ENCODE assay signal across 1 cellular context in genomic region chr11:72231396-72232259, GRCh38.
TF ChIP-seq lines count a peak whose summit lies in the region.

No MANE protein-coding gene starts in this region.

TF ChIP-seq in IMR-90, 13 proteins besides CTCF, POLR2A, EP300 and RAD21:
- no peak for TF ChIP-seq MAZ (IDR thresholded peaks at IDR 0.05; ENCODE audit: borderline replicate concordance, low read depth, low read length)
- no peak for TF ChIP-seq CEBPB (IDR thresholded peaks at IDR 0.05; ENCODE audit: low read depth, low read length)
- no peak for TF ChIP-seq RFX5 (IDR thresholded peaks at IDR 0.05; ENCODE audit: low read depth, low read length)
- no peak for TF ChIP-seq CHD1 (IDR thresholded peaks at IDR 0.05; ENCODE audit: low read depth, low read length)
- TF ChIP-seq FOS (IDR thresholded peaks at IDR 0.05; ENCODE audit: low read depth, low read length), result no peak
- TF ChIP-seq, protein P1, sequence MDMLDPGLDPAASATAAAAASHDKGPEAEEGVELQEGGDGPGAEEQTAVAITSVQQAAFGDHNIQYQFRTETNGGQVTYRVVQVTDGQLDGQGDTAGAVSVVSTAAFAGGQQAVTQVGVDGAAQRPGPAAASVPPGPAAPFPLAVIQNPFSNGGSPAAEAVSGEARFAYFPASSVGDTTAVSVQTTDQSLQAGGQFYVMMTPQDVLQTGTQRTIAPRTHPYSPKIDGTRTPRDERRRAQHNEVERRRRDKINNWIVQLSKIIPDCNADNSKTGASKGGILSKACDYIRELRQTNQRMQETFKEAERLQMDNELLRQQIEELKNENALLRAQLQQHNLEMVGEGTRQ (IDR thresholded peaks at IDR 0.05; ENCODE audit: low read depth, low read length), result no peak
- no peak for TF ChIP-seq MAFK (IDR thresholded peaks at IDR 0.05; ENCODE audit: low read depth, low read length)
- no peak for TF ChIP-seq ELK1 (IDR thresholded peaks at IDR 0.05; ENCODE audit: borderline replicate concordance, low read depth, low read length)
- TF ChIP-seq SMC3 (IDR thresholded peaks at IDR 0.05; ENCODE audit: low read depth, low read length), result no peak
- no peak for TF ChIP-seq RCOR1 (IDR thresholded peaks at IDR 0.05; ENCODE audit: insufficient replicate concordance, low read length)
- TF ChIP-seq BHLHE40 (IDR thresholded peaks at IDR 0.05; ENCODE audit: low read depth, low read length), result no peak
- no peak for TF ChIP-seq NFE2L2 (IDR thresholded peaks at IDR 0.05; ENCODE audit: low read depth, low read length)
- no peak for TF ChIP-seq MXI1 (IDR thresholded peaks at IDR 0.05; ENCODE audit: borderline replicate concordance, low read depth, low read length)
